8 cellular contexts compared by ENCODE assay signal in genomic region chrX:65035451-65035779, GRCh38. TPM values are rescaled to one million over a fixed set of nuclear protein-coding genes. Genes with fewer than 3 reads are reported as not detected.
A peak's percentile ranks its signal among the peaks of the same experiment; 100 is the strongest.
DNase-seq lines count a peak whose midpoint lies in the region; ATAC-seq and TF ChIP-seq lines count a peak whose summit lies in the region.

No MANE protein-coding gene starts in this region.

- no peaks in the 10 kb centered on the region for H3K36me3 Mint-ChIP-seq in activated naive CD4-positive, alpha-beta T cell treated with anti-CD3 and anti-CD28 coated beads for 36 hours (ENCODE audit: low read depth)
- no peaks in the 10 kb centered on the region for H3K36me3 Mint-ChIP-seq in endothelial cell (ENCODE audit: low read depth, unreplicated experiment)

- H3K4me3 ChIP-seq in OCI-LY3 (ENCODE audit: low read length), result peak overlapping the region; percentile 98
- H3K4me3 ChIP-seq in muscle layer of duodenum (ENCODE audit: low read depth in 1 of 2, low read length in 2 of 2), result peak overlapping the region; percentile 69 to 79

- ATAC-seq in HG02763 (IDR thresholded peaks at IDR 0.05; ENCODE audit: unreplicated experiment), result peak; percentile 29

- no peaks in the 10 kb centered on the region for H3K27me3 Mint-ChIP-seq in activated naive CD4-positive, alpha-beta T cell treated with anti-CD3 and anti-CD28 coated beads for 36 hours (ENCODE audit: low read depth)
- H3K27me3 Mint-ChIP-seq in endothelial cell (ENCODE audit: unreplicated experiment), result peaks cover 2% of the 10 kb centered on the region

- H2AFZ ChIP-seq in OCI-LY3 (ENCODE audit: low read depth, low read length), result peak overlapping the region; percentile 93

- no peaks in the 10 kb centered on the region for H3K9me3 Mint-ChIP-seq in activated naive CD4-positive, alpha-beta T cell treated with anti-CD3 and anti-CD28 coated beads for 36 hours
- H3K9me3 Mint-ChIP-seq in endothelial cell (ENCODE audit: unreplicated experiment), result no peaks in the 10 kb centered on the region

- no peak for TF ChIP-seq CTCF in OCI-LY3 (IDR thresholded peaks at IDR 0.05; ENCODE audit: low read depth, low read length)
- no peak for TF ChIP-seq CTCF in endothelial cell (IDR thresholded peaks at IDR 0.05; ENCODE audit: unreplicated experiment)

- CTCF ChIA-PET in activated naive CD4-positive, alpha-beta T cell treated with anti-CD3 and anti-CD28 coated beads for 36 hours (lab: Charles Lee), result interaction anchor here (0.6 to 1.3 kb wide), 3 partner anchors 62 to 191 kb away, joined by 3 read pairs; no protein-coding TSS in a partner anchor

- no peaks in the 10 kb centered on the region for H3K79me2 ChIP-seq in OCI-LY3 (ENCODE audit: low read length)

- H3K9me3 ChIP-seq in OCI-LY3 (ENCODE audit: insufficient read depth, low read length) (no peaks in the 10 kb centered on the region), muscle layer of duodenum (ENCODE audit: control insufficient read depth in 1 of 2, low read length in 2 of 2) (no peaks in the 10 kb centered on the region)

- peaks cover 27% of the 10 kb centered on the region for H3K4me1 Mint-ChIP-seq in activated naive CD4-positive, alpha-beta T cell treated with anti-CD3 and anti-CD28 coated beads for 36 hours (ENCODE audit: low read depth)
- no peaks in the 10 kb centered on the region for H3K4me1 Mint-ChIP-seq in endothelial cell (ENCODE audit: unreplicated experiment)

- no peak for DNase-seq in activated naive CD4-positive, alpha-beta T cell treated with anti-CD3 and anti-CD28 coated beads for 36 hours
- DNase-seq in activated naive CD4-positive, alpha-beta T cell (lab: John Stamatoyannopoulos, UW), result no peak
- DNase-seq in endothelial cell (ENCODE audit: low spot score) (peak; percentile 22), NCI-H1694 (lab: John Stamatoyannopoulos, UW) (no peak), amniotic stem cell (lab: John Stamatoyannopoulos, UW) (no peak)

- H3K27ac ChIP-seq in OCI-LY3 (ENCODE audit: low read length) (peak overlapping the region; percentile 62), muscle layer of duodenum (ENCODE audit: low read length) (peak overlapping the region; percentile 60)

- H3K4me3 Mint-ChIP-seq in activated naive CD4-positive, alpha-beta T cell treated with anti-CD3 and anti-CD28 coated beads for 36 hours, result peak overlapping the region; percentile 90
- H3K4me3 Mint-ChIP-seq in endothelial cell (ENCODE audit: unreplicated experiment), result peak overlapping the region; percentile 90

- peak overlapping the region; percentile 85 for H3K9ac ChIP-seq in OCI-LY3 (ENCODE audit: low read length)

- peak overlapping the region; percentile 87 for H3K27ac Mint-ChIP-seq in activated naive CD4-positive, alpha-beta T cell treated with anti-CD3 and anti-CD28 coated beads for 36 hours
- no peak overlapping the region for H3K27ac Mint-ChIP-seq in endothelial cell (ENCODE audit: unreplicated experiment)

- H4K20me1 ChIP-seq in OCI-LY3 (ENCODE audit: insufficient read depth, low read length), result no peaks in the 10 kb centered on the region

- H3K36me3 ChIP-seq in OCI-LY3 (replicated peaks; ENCODE audit: low read depth, low read length) (no peaks in the 10 kb centered on the region), muscle layer of duodenum (ENCODE audit: control insufficient read depth in 1 of 2, insufficient read depth in 2 of 2, low read length in 2 of 2) (no peaks in the 10 kb centered on the region)

- H3K4me1 ChIP-seq in OCI-LY3 (ENCODE audit: low read length), result peaks cover 6% of the 10 kb centered on the region; the same call in 1 of the 2 replicates
- H3K4me1 ChIP-seq in muscle layer of duodenum (ENCODE audit: control insufficient read depth in 1 of 2, insufficient read depth in 2 of 2, low read length in 2 of 2), result no peaks in the 10 kb centered on the region

- intact Hi-C loops in activated naive CD4-positive, alpha-beta T cell treated with anti-CD3 and anti-CD28 coated beads for 36 hours (cut with micrococcal nuclease), result loop anchor here (1.0 to 10.0 kb wide), 7 partner anchors 93 to 1281 kb away; partner anchors contain the start of gene AMER1

- H3K27me3 ChIP-seq in OCI-LY3 (ENCODE audit: low read depth, low read length) (no peaks in the 10 kb centered on the region), muscle layer of duodenum (ENCODE audit: low read depth, low read length) (no peaks in the 10 kb centered on the region)

- peak overlapping the region; percentile 81 for H3K4me2 ChIP-seq in OCI-LY3 (ENCODE audit: low read length)

RNA-seq across cellular contexts. Expression of gene ZC3H12B, which starts 0.8 kb away (rescaled TPM):
- total RNA-seq in activated naive CD4-positive, alpha-beta T cell treated with anti-CD3 and anti-CD28 coated beads for 36 hours, result under 1 TPM; 0.72 to 0.76 TPM
- total RNA-seq in endothelial cell (ENCODE audit: unreplicated experiment), result 0.46 TPM

RNA-seq across cellular contexts. Expression of gene ZC4H2, which starts 59.2 kb away (rescaled TPM):
- 10 to 100 TPM; 15.6 to 16.6 TPM for total RNA-seq in activated naive CD4-positive, alpha-beta T cell treated with anti-CD3 and anti-CD28 coated beads for 36 hours
- total RNA-seq in endothelial cell (ENCODE audit: unreplicated experiment), result 18.1 TPM
